27 cellular contexts compared by ENCODE assay signal in the genomic region with DNA sequence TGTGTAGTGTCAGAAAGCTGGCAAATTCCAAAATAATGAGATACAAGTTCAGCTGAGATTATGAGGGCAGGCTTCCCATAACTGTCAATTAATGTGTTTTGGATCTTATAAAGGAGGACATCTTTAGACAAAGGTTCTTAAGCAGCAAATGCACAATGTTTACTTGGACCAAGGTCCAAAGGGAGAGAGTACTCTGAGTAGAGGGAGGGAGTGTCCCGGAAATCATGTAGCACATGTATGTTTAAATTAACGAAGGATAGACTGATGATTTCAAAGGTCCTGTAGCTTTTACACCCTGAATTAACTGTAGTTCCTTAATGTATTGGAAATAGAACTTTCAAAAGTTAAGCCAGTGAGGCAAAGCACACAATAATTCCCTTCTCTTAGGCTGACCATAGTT.
"Had no signal": no experiment of that assay in that cellular context is flagged by ENCODE, and none has a peak within 500 bp of the region (broad histone marks: within the 10 kb centered on the region; RNA-seq: fewer than 3 reads in every experiment).

No MANE protein-coding gene starts in this region.

- ATAC-seq: heart right ventricle; natural killer cell; right lobe of liver; stimulated activated effector memory CD8-positive, alpha-beta T cell treated with anti-CD3 and anti-CD28 coated beads, Interleukin-12 subunit alpha, Interleukin-12 subunit beta, amount 100 ng/mL, for 72 hours had no signal

- H3K27ac ChIP-seq: heart right ventricle, left ventricle myocardium inferior, neural progenitor cell, neutrophil, right atrium auricular region, right lobe of liver, suprapubic skin, thoracic aorta, tibial artery, uterus had no signal

- H3K4me3 Mint-ChIP-seq: mesothelial cell of epicardium; naive B cell; natural killer cell; nephron progenitor cell; neural progenitor cell; stimulated activated effector memory CD8-positive, alpha-beta T cell treated with anti-CD3 and anti-CD28 coated beads, Interleukin-12 subunit alpha, Interleukin-12 subunit beta, amount 100 ng/mL, for 72 hours; stimulated activated naive CD8-positive, alpha-beta T cell treated with anti-CD3 and anti-CD28 coated beads, Interleukin-15, Interleukin-2, amounts not matched to agents 100 ng/mL and 50 ng/mL, for 24 hours; type B pancreatic cell had no signal

- FAIRE-seq: kidney had no signal

- H3K9me3 Mint-ChIP-seq: mesothelial cell of epicardium; natural killer cell; nephron progenitor cell; stimulated activated effector memory CD8-positive, alpha-beta T cell treated with anti-CD3 and anti-CD28 coated beads, Interleukin-12 subunit alpha, Interleukin-12 subunit beta, amount 100 ng/mL, for 72 hours; type B pancreatic cell had no signal

- H3K4me1 ChIP-seq: heart right ventricle, left ventricle myocardium inferior, right atrium auricular region, right lobe of liver, suprapubic skin, tibial artery, uterus had no signal

- DNase-seq: heart right ventricle; hippocampal formation; kidney; left ventricle myocardium inferior; mesendoderm; naive B cell; natural killer cell; nephron progenitor cell; occipital lobe; right lobe of liver; stimulated activated CD4-positive, alpha-beta T cell treated with anti-CD3 and anti-CD28 coated beads, Interleukin-12 subunit alpha, Interleukin-12 subunit beta, amount 100 ng/mL, for 4 hours; stimulated activated CD4-positive, alpha-beta T cell treated with anti-CD3 and anti-CD28 coated beads, Interleukin-15, amount 100 ng/mL, for 24 hours; stimulated activated CD4-positive, alpha-beta T cell treated with anti-CD3 and anti-CD28 coated beads, Interleukin-4, amount 100 ng/mL, for 24 hours; stimulated activated naive CD4-positive, alpha-beta T cell; tibial artery; uterus had no signal

- H3K4me2 ChIP-seq: neural progenitor cell had no signal

- H3K36me3 Mint-ChIP-seq: naive B cell; natural killer cell; stimulated activated effector memory CD8-positive, alpha-beta T cell treated with anti-CD3 and anti-CD28 coated beads, Interleukin-12 subunit alpha, Interleukin-12 subunit beta, amount 100 ng/mL, for 72 hours had no signal

- H3K36me3 ChIP-seq: neural progenitor cell, neutrophil, right atrium auricular region, right lobe of liver, suprapubic skin, uterus had no signal

- H3K4me1 Mint-ChIP-seq: mesothelial cell of epicardium; naive B cell; natural killer cell; stimulated activated effector memory CD8-positive, alpha-beta T cell treated with anti-CD3 and anti-CD28 coated beads, Interleukin-12 subunit alpha, Interleukin-12 subunit beta, amount 100 ng/mL, for 72 hours had no signal

- H2AFZ ChIP-seq: neural progenitor cell had no signal

- H3K4me3 ChIP-seq: heart right ventricle, left ventricle myocardium inferior, lung, neural progenitor cell, right atrium auricular region, right lobe of liver, suprapubic skin, thoracic aorta, tibial artery, uterus had no signal

- H3K9me3 ChIP-seq: heart right ventricle, left ventricle myocardium inferior, neutrophil, right atrium auricular region, right lobe of liver, suprapubic skin, thoracic aorta, tibial artery, uterus had no signal

- H3K27ac Mint-ChIP-seq: mesothelial cell of epicardium; naive B cell; natural killer cell; nephron progenitor cell; neural progenitor cell; progenitor cell of endocrine pancreas; stimulated activated effector memory CD8-positive, alpha-beta T cell treated with anti-CD3 and anti-CD28 coated beads, Interleukin-12 subunit alpha, Interleukin-12 subunit beta, amount 100 ng/mL, for 72 hours; stimulated activated naive CD8-positive, alpha-beta T cell treated with anti-CD3 and anti-CD28 coated beads, Interleukin-15, Interleukin-2, amounts not matched to agents 100 ng/mL and 50 ng/mL, for 24 hours; type B pancreatic cell had no signal

- H3K27me3 Mint-ChIP-seq: progenitor cell of endocrine pancreas; stimulated activated naive CD8-positive, alpha-beta T cell treated with anti-CD3 and anti-CD28 coated beads, Interleukin-15, Interleukin-2, amounts not matched to agents 100 ng/mL and 50 ng/mL, for 24 hours; type B pancreatic cell had no signal

- H3K27me3 ChIP-seq: heart right ventricle, neural progenitor cell, neutrophil, right atrium auricular region, right lobe of liver, suprapubic skin, tibial artery, uterus had no signal
